ENCODE assay signal across 12 cellular contexts in genomic region chr15:68249058-68249713, GRCh38.
"Had no signal": no experiment of that assay in that cellular context is flagged by ENCODE, and none has a peak within 500 bp of the region (broad histone marks: within the 10 kb centered on the region; RNA-seq: fewer than 3 reads in every experiment).

No MANE protein-coding gene starts in this region.

- ATAC-seq: activated T-cell treated with anti-CD3 and anti-CD28 coated beads, Interleukin-2, amount 50 U/mL, for 4 hours; esophagus mucosa; left colon had no signal

- H3K4me3 ChIP-seq: adrenal gland, right lobe of liver, smooth muscle cell, upper lobe of left lung had no signal

- H3K27ac ChIP-seq: adrenal gland, right lobe of liver, upper lobe of left lung, WERI-Rb-1 had no signal

- DNase-seq: activated CD4-positive, alpha-beta memory T cell treated with anti-CD3 and anti-CD28 coated beads for 36 hours; activated effector memory CD4-positive, alpha-beta T cell treated with Interleukin-2 at 50 U/mL for 16 hours; activated naive CD4-positive, alpha-beta T cell treated with anti-CD3 and anti-CD28 coated beads, Interleukin-2, amount 50 U/mL, for 16 hours; activated T-cell treated with anti-CD3 and anti-CD28 coated beads, Interleukin-2, amount 50 U/mL, for 4 hours; adrenal gland; left colon; right lobe of liver; T1000; upper lobe of left lung; WERI-Rb-1 had no signal
